Comparison of ENCODE assay signal across 1 cellular context in genomic region chr1:113769599-113769970, GRCh38.
TF ChIP-seq lines count a peak whose summit lies in the region.

No MANE protein-coding gene starts in this region.

TF ChIP-seq in GM23338, 12 proteins besides CTCF, POLR2A, EP300 and RAD21:
- no peak for TF ChIP-seq STAT1 (IDR thresholded peaks at IDR 0.05; ENCODE audit: unreplicated experiment)
- TF ChIP-seq ZNF462 (CRISPR knock-in tag; IDR thresholded peaks at IDR 0.05), result no peak
- no peak for TF ChIP-seq CREB1 (CRISPR knock-in tag; IDR thresholded peaks at IDR 0.05; ENCODE audit: low read depth)
- TF ChIP-seq JUNB (IDR thresholded peaks at IDR 0.05; ENCODE audit: unreplicated experiment), result no peak
- no peak for TF ChIP-seq EZH2phosphoT487 (IDR thresholded peaks at IDR 0.05; ENCODE audit: unreplicated experiment)
- no peak for TF ChIP-seq POLR2AphosphoS5 (IDR thresholded peaks at IDR 0.05; ENCODE audit: low read depth)
- no peak for TF ChIP-seq REST (IDR thresholded peaks at IDR 0.05; ENCODE audit: unreplicated experiment)
